In the genomic region with DNA sequence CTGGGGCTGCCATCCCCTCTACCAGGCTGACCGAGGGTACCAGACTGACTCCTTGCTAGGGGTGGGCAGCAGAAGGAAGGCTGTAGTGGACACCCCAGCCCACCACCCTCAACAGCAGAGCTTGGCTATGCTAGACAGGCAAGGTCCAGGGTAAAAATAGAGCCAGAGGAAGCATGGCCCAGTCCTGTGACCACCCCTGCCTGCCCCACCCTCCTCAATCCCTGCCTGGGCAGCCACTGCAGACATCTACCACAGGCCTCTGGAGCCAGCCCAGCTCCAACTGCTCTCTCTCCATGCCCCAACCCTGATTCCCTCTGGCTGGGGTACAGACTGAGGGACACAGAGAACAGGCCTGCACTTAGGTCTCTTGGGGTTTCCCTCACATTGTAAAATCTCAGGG, we compare ENCODE assay signal across 17 cellular contexts. TPM values are rescaled to one million over a fixed set of nuclear protein-coding genes. Genes with fewer than 3 reads are reported as not detected.
DNase-seq lines count a peak whose midpoint lies in the region; ATAC-seq and TF ChIP-seq lines count a peak whose summit lies in the region.
"Had no signal": no experiment of that assay in that cellular context is flagged by ENCODE, and none has a peak within 500 bp of the region (broad histone marks: within the 10 kb centered on the region; RNA-seq: fewer than 3 reads in every experiment).

No MANE protein-coding gene starts in this region.

- no TSS peak for BruUV-seq in A673 (replicated peaks; lab: Mats Ljungman, UMichigan)

- TF ChIP-seq CTCF in A673 (conservative IDR thresholded peaks at IDR 0.05; ENCODE audit: low read depth, low read length) = no peak

- no peak overlapping the region for H3K4me3 ChIP-seq in adipocyte (ENCODE audit: low read length)
- H3K4me3 ChIP-seq in neuronal stem cell (ENCODE audit: low read length in 2 of 2) = no peak overlapping the region
- H3K4me3 ChIP-seq in aorta (ENCODE audit: low read length in 2 of 2) = no peak overlapping the region
- H3K4me3 ChIP-seq in A673 (ENCODE audit: low read depth, low read length, poor library complexity, severe bottlenecking) = no peak overlapping the region
- H3K4me3 ChIP-seq: K562 had no signal

- DNase-seq in adipocyte (ENCODE audit: low read depth) (peak; percentile 42), left cardiac atrium (peak; percentile 55), neuronal stem cell (ENCODE audit: low spot score) (no peak), aorta (peak; percentile 60 to 65), A673 (ENCODE audit: low spot score) (no peak), NCI-H82 treated with DMSO at 0.1 percent for 48 hours (lab: John Stamatoyannopoulos, UW; ENCODE audit: unreplicated experiment) (no peak)
- DNase-seq in activated T-cell treated with anti-CD3 and anti-CD28 coated beads, Interleukin-2, amount 50 U/mL, for 72 hours = no peak
- DNase-seq: activated CD4-positive, alpha-beta memory T cell treated with anti-CD3 and anti-CD28 coated beads, Interleukin-2, amount 10 ng/mL, durations not matched to agents 7 days and 5 days; activated naive CD4-positive, alpha-beta T cell; central memory CD4-positive, alpha-beta T cell; erythroblast; NCI-H1436; NCI-H524 treated with DMSO at 0.1 percent for 48 hours; stimulated activated CD4-positive, alpha-beta T cell treated with anti-CD3 and anti-CD28 coated beads, Interleukin-4, amount 100 ng/mL, for 24 hours; stimulated activated naive B cell treated with anti-CD40 and anti-IgM and Interleukin-4, amounts not matched to agents 10 μg/mL and 1 μg/mL and 100 μg/mL, for 72 hours had no signal

- no peak overlapping the region for H4K91ac ChIP-seq in neuronal stem cell (ENCODE audit: low read depth, low read length, poor library complexity)

- H2AFZ ChIP-seq in neuronal stem cell (ENCODE audit: low read length) = no peak overlapping the region

- peaks cover 0 to 3% of the 10 kb centered on the region in 2 donors for H3K9me3 Mint-ChIP-seq in activated T-cell treated with anti-CD3 and anti-CD28 coated beads, Interleukin-2, amount 50 U/mL, for 72 hours
- H3K9me3 Mint-ChIP-seq: activated CD4-positive, alpha-beta memory T cell treated with anti-CD3 and anti-CD28 coated beads, Interleukin-2, amount 10 ng/mL, durations not matched to agents 7 days and 5 days had no signal

- no peaks in the 10 kb centered on the region for H3K9me3 ChIP-seq in adipocyte (ENCODE audit: control insufficient read depth, low read length)
- H3K9me3 ChIP-seq in neuronal stem cell (replicated peaks in 1 of 2; ENCODE audit: control insufficient read depth in 2 of 2, insufficient read depth in 1 of 2, low read depth in 1 of 2, low read length in 2 of 2) = peaks cover 0 to 5% of the 10 kb centered on the region in 2 donors
- no peaks in the 10 kb centered on the region for H3K9me3 ChIP-seq in aorta (ENCODE audit: control insufficient read depth, low read length)
- no peaks in the 10 kb centered on the region for H3K9me3 ChIP-seq in A673 (ENCODE audit: low read depth, low read length, poor library complexity, severe bottlenecking)

- H3K9ac ChIP-seq in adipocyte (ENCODE audit: low read length) (peak overlapping the region; percentile 32), neuronal stem cell (ENCODE audit: low read depth, low read length, poor library complexity) (peak overlapping the region; percentile 40)

- peak overlapping the region; percentile 9 for H4K8ac ChIP-seq in neuronal stem cell (ENCODE audit: low read depth, low read length)

- H3K23ac ChIP-seq in neuronal stem cell (ENCODE audit: low read depth, low read length, poor library complexity) = peak overlapping the region; percentile 29

- H3K4me3 Mint-ChIP-seq in activated T-cell treated with anti-CD3 and anti-CD28 coated beads, Interleukin-2, amount 50 U/mL, for 72 hours = no peak overlapping the region
- H3K4me3 Mint-ChIP-seq: activated CD4-positive, alpha-beta memory T cell treated with anti-CD3 and anti-CD28 coated beads, Interleukin-2, amount 10 ng/mL, durations not matched to agents 7 days and 5 days; stimulated activated naive B cell treated with anti-CD40 and anti-IgM and Interleukin-4, amounts not matched to agents 10 μg/mL and 1 μg/mL and 100 μg/mL, for 72 hours had no signal

- H3K27me3 Mint-ChIP-seq in activated T-cell treated with anti-CD3 and anti-CD28 coated beads, Interleukin-2, amount 50 U/mL, for 72 hours (ENCODE audit: low read depth) = peaks cover 5% of the 10 kb centered on the region
- H3K27me3 Mint-ChIP-seq: activated CD4-positive, alpha-beta memory T cell treated with anti-CD3 and anti-CD28 coated beads, Interleukin-2, amount 10 ng/mL, durations not matched to agents 7 days and 5 days had no signal

- peak overlapping the region; percentile 85 for H3K14ac ChIP-seq in neuronal stem cell (ENCODE audit: low read length)

- CTCF ChIA-PET in A673 (lab: Charles Lee) = no interaction called here

- no peak overlapping the region for H3K4ac ChIP-seq in neuronal stem cell (ENCODE audit: low read length)

- no peak overlapping the region for H2BK5ac ChIP-seq in neuronal stem cell (ENCODE audit: low read length)

- peaks cover 3% of the 10 kb centered on the region for H3K79me1 ChIP-seq in neuronal stem cell (ENCODE audit: low read depth, low read length)

- intact Hi-C loops in left cardiac atrium (cut with DNase I) = no loop called here
- intact Hi-C loops in aorta (cut with DNase I) = loop anchor here in 1 of 2 donors (5.0 kb wide), 1 partner anchor 123 kb away; no protein-coding TSS in a partner anchor
- intact Hi-C loops in A673 (cut with micrococcal nuclease; ENCODE audit: unreplicated experiment) = loop anchor here (5.0 kb wide), 1 partner anchor 98 kb away; no protein-coding TSS in a partner anchor

- no peak overlapping the region for H2AK5ac ChIP-seq in neuronal stem cell (ENCODE audit: low read depth, low read length)

- H2BK120ac ChIP-seq in neuronal stem cell (ENCODE audit: low read depth, low read length) = no peak overlapping the region

- no peak overlapping the region for H3K27ac ChIP-seq in neuronal stem cell (replicated peaks; ENCODE audit: low read length)
- peak overlapping the region in 1 of 2 donors; percentile 6 for H3K27ac ChIP-seq in aorta (ENCODE audit: low read depth in 1 of 2, low read length in 2 of 2)
- no peak overlapping the region for H3K27ac ChIP-seq in A673 (ENCODE audit: low read depth, low read length, poor library complexity, severe bottlenecking)

- H3K4me1 Mint-ChIP-seq in activated T-cell treated with anti-CD3 and anti-CD28 coated beads, Interleukin-2, amount 50 U/mL, for 72 hours (ENCODE audit: low read depth) = peaks cover 37% of the 10 kb centered on the region

- no peak overlapping the region for H2BK15ac ChIP-seq in neuronal stem cell (ENCODE audit: low read length)

- H3K4me1 ChIP-seq in adipocyte (ENCODE audit: control insufficient read depth, insufficient read depth, low read length) (peaks cover 69% of the 10 kb centered on the region), neuronal stem cell (ENCODE audit: control insufficient read depth in 2 of 2, insufficient read depth in 1 of 2, low read depth in 1 of 2, low read length in 2 of 2) (peaks cover 12 to 16% of the 10 kb centered on the region in 2 donors), aorta (ENCODE audit: control insufficient read depth in 1 of 2, insufficient read depth in 2 of 2, low read length in 2 of 2) (no peaks in the 10 kb centered on the region), A673 (ENCODE audit: insufficient read depth, low read length, poor library complexity, severe bottlenecking) (peaks cover 23% of the 10 kb centered on the region)

- peak; percentile 1 to 18 for ATAC-seq in left cardiac atrium
- no peak for ATAC-seq in aorta (ENCODE audit: low FRiP score)
- no peak for ATAC-seq in activated T-cell treated with anti-CD3 and anti-CD28 coated beads, Interleukin-2, amount 50 U/mL, for 72 hours (replicated peaks in 1 of 2)
- ATAC-seq: K562; stimulated activated naive B cell treated with anti-CD40 and anti-IgM and Interleukin-4, amounts not matched to agents 10 μg/mL and 1 μg/mL and 100 μg/mL, for 72 hours had no signal

- no peak overlapping the region for H3K27ac Mint-ChIP-seq in activated T-cell treated with anti-CD3 and anti-CD28 coated beads, Interleukin-2, amount 50 U/mL, for 72 hours
- H3K27ac Mint-ChIP-seq: activated CD4-positive, alpha-beta memory T cell treated with anti-CD3 and anti-CD28 coated beads, Interleukin-2, amount 10 ng/mL, durations not matched to agents 7 days and 5 days; stimulated activated naive B cell treated with anti-CD40 and anti-IgM and Interleukin-4, amounts not matched to agents 10 μg/mL and 1 μg/mL and 100 μg/mL, for 72 hours had no signal

- H3K4me2 ChIP-seq in neuronal stem cell (ENCODE audit: insufficient read depth, low read length, poor library complexity, severe bottlenecking) = no peak overlapping the region

- peak overlapping the region; percentile 25 for H3K18ac ChIP-seq in neuronal stem cell (ENCODE audit: low read length)

- H3K36me3 Mint-ChIP-seq in activated T-cell treated with anti-CD3 and anti-CD28 coated beads, Interleukin-2, amount 50 U/mL, for 72 hours (ENCODE audit: insufficient read depth in 2 of 2) = peaks cover 5 to 6% of the 10 kb centered on the region in 2 donors

- POLR2A ChIA-PET in A673 (lab: Charles Lee; ENCODE audit: low non-redundant PET) = no interaction called here

- H3K27me3 ChIP-seq in adipocyte (replicated peaks; ENCODE audit: control insufficient read depth, insufficient read depth, low read length) = no peaks in the 10 kb centered on the region
- H3K27me3 ChIP-seq in neuronal stem cell (ENCODE audit: control insufficient read depth in 3 of 3, insufficient read depth in 3 of 3, low read depth in 1 of 3, low read length in 3 of 3) = no peaks in the 10 kb centered on the region
- no peaks in the 10 kb centered on the region for H3K27me3 ChIP-seq in aorta (ENCODE audit: control insufficient read depth in 1 of 2, insufficient read depth in 2 of 2, low read length in 1 of 2)
- H3K27me3 ChIP-seq in A673 (replicated peaks; ENCODE audit: insufficient read depth, low read depth, low read length, poor library complexity) = no peaks in the 10 kb centered on the region

- WGBS in neuronal stem cell (ENCODE audit: extremely low coverage in 2 of 2, insufficient read length in 2 of 2, insufficient replicate concordance in 1 of 2), 2 donors = no CpG with 5 or more reads among the region's 1 CpG
- WGBS in aorta, 2 donors = 71 to 73% methylated on average over 1 of the region's 1 CpG

- H3K36me3 ChIP-seq in adipocyte (ENCODE audit: control insufficient read depth, insufficient read depth, low read length, severe bottlenecking) (peaks cover 10% of the 10 kb centered on the region), neuronal stem cell (replicated peaks in 1 of 2; ENCODE audit: control insufficient read depth in 2 of 2, insufficient read depth in 2 of 2, low read length in 2 of 2) (peaks cover 0 to 8% of the 10 kb centered on the region in 2 donors), aorta (ENCODE audit: control insufficient read depth in 1 of 2, insufficient read depth in 2 of 2, low read length in 1 of 2) (no peaks in the 10 kb centered on the region), A673 (ENCODE audit: insufficient read depth, low read length, poor library complexity, severe bottlenecking) (no peaks in the 10 kb centered on the region)

- peak overlapping the region; percentile 17 for H2BK12ac ChIP-seq in neuronal stem cell (ENCODE audit: low read length)

RNA-seq across cellular contexts. Expression of a gene that starts 1.7 kb away (rescaled TPM):
- 1,000 to 10,000 TPM; 1,254 to 1,508 TPM for total RNA-seq in left cardiac atrium
- polyA plus RNA-seq in neuronal stem cell (2013, experiment 1 of 2) = 0.22 TPM
- polyA plus RNA-seq in neuronal stem cell (2013, experiment 2 of 2) = 0.12 TPM
- total RNA-seq in aorta = under 1 TPM in 1 of 2 donors, not detected in 1; 0.69 TPM
- polyA plus RNA-seq in aorta = 1 to 10 TPM in 1 of 2 donors, under 1 TPM in 1; 0.23 to 7.1 TPM
- total RNA-seq in A673 (2021) = 0.72 TPM in 1 of 2 replicates, not detected in the other
- total RNA-seq in activated T-cell treated with anti-CD3 and anti-CD28 coated beads, Interleukin-2, amount 50 U/mL, for 72 hours = not detected
- total RNA-seq: activated CD4-positive, alpha-beta memory T cell treated with anti-CD3 and anti-CD28 coated beads, Interleukin-2, amount 10 ng/mL, durations not matched to agents 7 days and 5 days; mononuclear cell had no signal

RNA-seq across cellular contexts. Expression of a gene that starts 2.7 kb away (rescaled TPM):
- total RNA-seq in left cardiac atrium (100 to 1,000 TPM; 169 to 197 TPM), aorta (100 to 1,000 TPM in 1 of 2 donors, 10 to 100 TPM in 1; 80.0 to 111 TPM), A673 (2021) (11.0 and 18.0 TPM in 2 replicates)
- 110 TPM for polyA plus RNA-seq in neuronal stem cell (2013, experiment 1 of 2)
- polyA plus RNA-seq in neuronal stem cell (2013, experiment 2 of 2) = 107 TPM
- 100 to 1,000 TPM; 243 to 245 TPM for polyA plus RNA-seq in aorta
- total RNA-seq in activated T-cell treated with anti-CD3 and anti-CD28 coated beads, Interleukin-2, amount 50 U/mL, for 72 hours = 10 to 100 TPM; 13.5 to 16.4 TPM

RNA-seq across cellular contexts. Expression of a gene that starts 3.9 kb away (rescaled TPM):
- total RNA-seq in left cardiac atrium (10 to 100 TPM; 60.1 to 61.9 TPM), aorta (10 to 100 TPM; 54.3 to 57.0 TPM), A673 (2021) (99.8 and 101 TPM in 2 replicates)
- polyA plus RNA-seq in neuronal stem cell (2013, experiment 1 of 2) = 77.4 TPM
- 76.9 TPM for polyA plus RNA-seq in neuronal stem cell (2013, experiment 2 of 2)
- 10 to 100 TPM; 34.4 to 51.8 TPM for polyA plus RNA-seq in aorta
- total RNA-seq in activated T-cell treated with anti-CD3 and anti-CD28 coated beads, Interleukin-2, amount 50 U/mL, for 72 hours = 100 to 1,000 TPM in 1 of 2 donors, 10 to 100 TPM in 1; 95.8 to 107 TPM

RNA-seq across cellular contexts. Expression of a gene that starts 13.8 kb away (rescaled TPM):
- total RNA-seq in left cardiac atrium (1 to 10 TPM; 1.8 to 5.8 TPM), aorta (not detected), A673 (2021) (not detected in 2 replicates)
- polyA plus RNA-seq in neuronal stem cell (2013, experiment 1 of 2) = 0.04 TPM
- not detected for polyA plus RNA-seq in neuronal stem cell (2013, experiment 2 of 2)
- 10 to 100 TPM in 1 of 2 donors, 1 to 10 TPM in 1; 2.5 to 91.2 TPM for polyA plus RNA-seq in aorta
- total RNA-seq in activated T-cell treated with anti-CD3 and anti-CD28 coated beads, Interleukin-2, amount 50 U/mL, for 72 hours = 1 to 10 TPM in 1 of 2 donors, under 1 TPM in 1; 0.26 to 1.4 TPM
- total RNA-seq: activated CD4-positive, alpha-beta memory T cell treated with anti-CD3 and anti-CD28 coated beads, Interleukin-2, amount 10 ng/mL, durations not matched to agents 7 days and 5 days; mononuclear cell had no signal

RNA-seq across cellular contexts. Expression of a gene that starts 17.0 kb away (rescaled TPM):
- total RNA-seq in left cardiac atrium (10 to 100 TPM; 48.2 to 64.7 TPM), aorta (10 to 100 TPM; 72.8 to 83.4 TPM), A673 (2021) (0.43 TPM in 1 of 2 replicates, not detected in the other)
- 9.6 TPM for polyA plus RNA-seq in neuronal stem cell (2013, experiment 1 of 2)
- 9.3 TPM for polyA plus RNA-seq in neuronal stem cell (2013, experiment 2 of 2)
- polyA plus RNA-seq in aorta = 100 to 1,000 TPM in 1 of 2 donors, 10 to 100 TPM in 1; 86.5 to 116 TPM
- not detected for total RNA-seq in activated T-cell treated with anti-CD3 and anti-CD28 coated beads, Interleukin-2, amount 50 U/mL, for 72 hours
- total RNA-seq: activated CD4-positive, alpha-beta memory T cell treated with anti-CD3 and anti-CD28 coated beads, Interleukin-2, amount 10 ng/mL, durations not matched to agents 7 days and 5 days; mononuclear cell had no signal

Comparison
In these comparisons a context has a peak if more than half of its experiments do, and no peak if none do; other contexts are left out.
1. DNase-seq: peak in adipocyte (single experiment), left cardiac atrium (single experiment) and aorta (2 of 2); none in neuronal stem cell (single experiment), A673 (single experiment), activated T-cell treated with anti-CD3 and anti-CD28 coated beads, Interleukin-2, amount 50 U/mL, for 72 hours (0 of 2) and NCI-H82 treated with DMSO at 0.1 percent for 48 hours (single experiment).
2. ATAC-seq: peak in left cardiac atrium (2 of 2); none in aorta (single experiment) and activated T-cell treated with anti-CD3 and anti-CD28 coated beads, Interleukin-2, amount 50 U/mL, for 72 hours (0 of 2).
3. RNA of a gene that starts 1.7 kb away (total RNA-seq): 1,254 to 1,508 TPM in left cardiac atrium; 0.69 TPM in aorta, 0.72 TPM in A673 and not detected in activated T-cell treated with anti-CD3 and anti-CD28 coated beads, Interleukin-2, amount 50 U/mL, for 72 hours; every median in the first group is over 100 times any median in the second.